In genomic region chr1:44617703-44618029, GRCh38 we compare ENCODE assay signal across 13 cellular contexts. TPM values are rescaled to one million over a fixed set of nuclear protein-coding genes. Genes with fewer than 3 reads are reported as not detected.
DNase-seq lines count a peak whose midpoint lies in the region; ATAC-seq and TF ChIP-seq lines count a peak whose summit lies in the region.
"Had no signal": no experiment of that assay in that cellular context is flagged by ENCODE, and none has a peak within 500 bp of the region (broad histone marks: within the 10 kb centered on the region; RNA-seq: fewer than 3 reads in every experiment).

No MANE protein-coding gene starts in this region.

- H3K4me3 ChIP-seq in HUES6 (ENCODE audit: low read depth, low read length): peak overlapping the region; percentile 57
- H3K4me3 ChIP-seq in mesodermal cell (ENCODE audit: extremely low read depth, insufficient read depth, low read length, poor library complexity, severe bottlenecking): peak overlapping the region; percentile 40
- peak overlapping the region; percentile 50 for H3K4me3 ChIP-seq in thoracic aorta
- H3K4me3 ChIP-seq in MG63: no peak overlapping the region

- peaks cover 8% of the 10 kb centered on the region for H3K4me1 Mint-ChIP-seq in chondrocyte (ENCODE audit: low read depth)

- TF ChIP-seq CTCF in chondrocyte (IDR thresholded peaks at IDR 0.05) (no peak), thoracic aorta (IDR thresholded peaks at IDR 0.05) (no peak)

- no peak for ATAC-seq in thoracic aorta (ENCODE audit: insufficient number of reproducible peaks, low FRiP score, low read depth)

- H3K9me3 ChIP-seq in HUES6 (ENCODE audit: control insufficient read depth, insufficient read depth, low read depth, low read length) (no peaks in the 10 kb centered on the region), mesodermal cell (ENCODE audit: control insufficient read depth, low read length) (no peaks in the 10 kb centered on the region), thoracic aorta (no peaks in the 10 kb centered on the region), MG63 (no peaks in the 10 kb centered on the region)
- H3K9me3 ChIP-seq: pancreas, upper lobe of left lung had no signal

- H3K36me3 ChIP-seq in HUES6 (ENCODE audit: control insufficient read depth, insufficient read depth, low read length): no peaks in the 10 kb centered on the region
- H3K36me3 ChIP-seq in mesodermal cell (ENCODE audit: control insufficient read depth, insufficient read depth, low read length): no peaks in the 10 kb centered on the region
- no peaks in the 10 kb centered on the region for H3K36me3 ChIP-seq in thoracic aorta
- no peaks in the 10 kb centered on the region for H3K36me3 ChIP-seq in MG63
- H3K36me3 ChIP-seq: pancreas, upper lobe of left lung had no signal

- H3K27me3 ChIP-seq in HUES6 (ENCODE audit: control insufficient read depth, insufficient read depth, low read length) (peaks cover 40% of the 10 kb centered on the region), thoracic aorta (replicated peaks; ENCODE audit: insufficient read depth) (no peaks in the 10 kb centered on the region), MG63 (no peaks in the 10 kb centered on the region)
- H3K27me3 ChIP-seq: pancreas had no signal

- no peak overlapping the region for H3K27ac ChIP-seq in HUES6 (ENCODE audit: low read depth, low read length)
- H3K27ac ChIP-seq in mesodermal cell (ENCODE audit: low read depth, low read length, severe bottlenecking): no peak overlapping the region
- no peak overlapping the region for H3K27ac ChIP-seq in thoracic aorta
- H3K27ac ChIP-seq: pancreas, SK-N-MC, upper lobe of left lung had no signal

- H3K27me3 Mint-ChIP-seq in chondrocyte (ENCODE audit: low read depth): peaks cover 15% of the 10 kb centered on the region

- H3K4me1 ChIP-seq in HUES6 (ENCODE audit: control insufficient read depth, insufficient read depth, low read length) (peaks cover 9% of the 10 kb centered on the region), mesodermal cell (ENCODE audit: control insufficient read depth, insufficient read depth, low read length, poor library complexity, severe bottlenecking) (peaks cover 4% of the 10 kb centered on the region), thoracic aorta (ENCODE audit: control insufficient read depth in 1 of 2, low read depth in 2 of 2) (peaks cover 0 to 9% of the 10 kb centered on the region in 2 donors)
- H3K4me1 ChIP-seq: pancreas had no signal

- peak overlapping the region; percentile 47 for H3K4me3 Mint-ChIP-seq in chondrocyte (ENCODE audit: unreplicated experiment)
- H3K4me3 Mint-ChIP-seq: activated naive CD4-positive, alpha-beta T cell treated with anti-CD3 and anti-CD28 coated beads for 36 hours had no signal

- H3K27ac Mint-ChIP-seq in chondrocyte (ENCODE audit: unreplicated experiment): no peak overlapping the region
- H3K27ac Mint-ChIP-seq: activated naive CD4-positive, alpha-beta T cell treated with anti-CD3 and anti-CD28 coated beads for 36 hours had no signal

- 55 to 86% methylated on average over 1 of the region's 1 CpG for WGBS in mesodermal cell (ENCODE audit: insufficient coverage in 2 of 2), 2 experiments

- DNase-seq in chondrocyte (ENCODE audit: low spot score): no peak
- DNase-seq in thoracic aorta (ENCODE audit: low spot score): no peak
- no peak for DNase-seq in MG63
- DNase-seq in COLO829 (ENCODE audit: low spot score): no peak
- no peak for DNase-seq in mucosa of gallbladder (ENCODE audit: low spot score)
- DNase-seq: activated naive CD4-positive, alpha-beta T cell treated with anti-CD3 and anti-CD28 coated beads for 36 hours; NCI-H446 treated with DMSO at 0.1 percent for 48 hours; OCI-M1 had no signal

- H3K9ac ChIP-seq in HUES6 (ENCODE audit: low read length): no peak overlapping the region

- H3K36me3 Mint-ChIP-seq in chondrocyte (ENCODE audit: low read depth): no peaks in the 10 kb centered on the region

- H3K9me3 Mint-ChIP-seq in chondrocyte (ENCODE audit: low read depth): no peaks in the 10 kb centered on the region
- H3K9me3 Mint-ChIP-seq: activated naive CD4-positive, alpha-beta T cell treated with anti-CD3 and anti-CD28 coated beads for 36 hours had no signal

RNA-seq across cellular contexts. Expression of gene TMEM53, which starts 56.6 kb away (rescaled TPM):
- total RNA-seq in chondrocyte: 5.2 to 7.2 TPM (median 5.8 TPM) in 3 replicates
- 9.3 TPM for polyA plus RNA-seq in mesodermal cell (2013, experiment 1 of 2)
- 9.7 TPM for polyA plus RNA-seq in mesodermal cell (2013, experiment 2 of 2)
- total RNA-seq in thoracic aorta: 10 to 100 TPM in 1 of 2 donors, 1 to 10 TPM in 1; 3.9 to 12.9 TPM
- total RNA-seq in MG63 (2014; rRNA removed; shearing (Covaris generic); ENCODE audit: low replicate concordance): 1.5 and 10.6 TPM in 2 replicates
- total RNA-seq in mucosa of gallbladder: 21.0 TPM

RNA-seq across cellular contexts. Expression of gene ARMH1, which starts 56.8 kb away (rescaled TPM):
- 1.3 to 2.1 TPM (median 1.7 TPM) in 3 replicates for total RNA-seq in chondrocyte
- 3.6 TPM for polyA plus RNA-seq in mesodermal cell (2013, experiment 1 of 2)
- polyA plus RNA-seq in mesodermal cell (2013, experiment 2 of 2): 1.3 TPM
- total RNA-seq in thoracic aorta: 1 to 10 TPM in 1 of 2 donors, under 1 TPM in 1; 0.81 to 5.8 TPM
- not detected in 2 replicates for total RNA-seq in MG63 (2014; rRNA removed; shearing (Covaris generic); ENCODE audit: low replicate concordance)
- total RNA-seq in mucosa of gallbladder: 3.7 TPM
